In the genomic region with DNA sequence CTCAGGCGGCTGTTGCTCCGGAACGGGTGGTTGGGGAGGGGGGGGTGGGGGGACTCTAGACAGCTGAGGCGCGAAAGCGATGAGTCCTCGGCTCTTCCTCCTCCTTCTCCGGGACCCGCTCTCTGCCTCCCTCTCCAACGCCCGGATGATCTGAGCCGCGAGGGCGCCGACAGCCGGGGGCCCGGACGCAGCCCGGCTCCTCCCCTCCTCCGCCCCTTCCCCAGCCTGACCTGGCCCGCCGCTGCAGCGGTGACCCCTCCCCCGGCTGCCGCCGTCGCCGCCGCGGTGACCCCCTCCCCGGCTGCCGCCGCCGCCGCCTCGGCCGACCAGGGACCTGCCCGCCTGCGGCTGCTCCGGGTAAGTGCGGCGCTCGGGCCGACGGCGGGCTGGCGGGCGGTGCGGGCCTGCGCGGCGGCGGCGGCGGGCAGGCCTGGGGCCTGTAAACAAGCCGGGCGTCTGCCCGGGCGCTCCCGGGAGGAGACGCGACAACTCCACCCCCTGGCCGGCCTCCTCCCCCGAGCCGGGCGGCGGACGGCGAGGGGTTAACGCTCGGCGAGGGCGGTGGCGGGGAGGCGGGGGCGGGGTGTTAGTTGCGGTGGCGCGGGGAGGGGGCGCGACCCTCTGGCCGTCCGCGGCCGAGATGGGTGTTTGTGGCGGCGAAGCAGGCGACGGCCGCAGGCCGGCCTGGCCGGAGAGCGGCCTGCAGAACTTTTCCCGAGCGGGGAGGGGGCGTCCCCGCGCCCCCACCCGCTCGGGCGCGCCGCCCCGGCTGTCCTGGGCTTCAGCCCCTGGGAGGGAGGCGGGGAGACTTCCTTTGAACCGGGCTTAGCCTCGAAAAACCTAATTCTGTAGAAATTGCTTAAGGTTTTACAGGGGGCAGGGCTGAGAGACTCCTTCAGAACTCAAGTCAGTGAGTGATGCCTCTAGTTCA, we compare ENCODE assay signal across 8 cellular contexts.
DNase-seq lines count a peak whose midpoint lies in the region; ATAC-seq and TF ChIP-seq lines count a peak whose summit lies in the region.

No MANE protein-coding gene starts in this region.

- no peaks in the 10 kb centered on the region for H3K36me3 ChIP-seq in NT2/D1 (ENCODE audit: insufficient read depth, insufficient read length, low read length)
- no peaks in the 10 kb centered on the region for H3K36me3 ChIP-seq in mucosa of rectum (ENCODE audit: control insufficient read depth in 2 of 2, insufficient read depth in 2 of 2, low read length in 2 of 2)

- H3K9ac ChIP-seq in NT2/D1 (ENCODE audit: insufficient read length, low read depth), result peak overlapping the region; percentile 82
- peak overlapping the region; percentile 91 to 92 for H3K9ac ChIP-seq in mucosa of rectum (ENCODE audit: low read depth in 1 of 2, low read length in 2 of 2)

- H3K27ac ChIP-seq in C4-2B (peak overlapping the region; percentile 99), mucosa of rectum (ENCODE audit: low read depth in 2 of 2, low read length in 2 of 2) (peak overlapping the region; percentile 93 to 96)

- H3K4me1 ChIP-seq in NT2/D1 (ENCODE audit: insufficient read depth, insufficient read length) (no peaks in the 10 kb centered on the region), mucosa of rectum (ENCODE audit: control insufficient read depth in 2 of 2, insufficient read depth in 2 of 2, low read length in 2 of 2) (peaks cover 24 to 48% of the 10 kb centered on the region in 2 donors)

- TF ChIP-seq CTCF in C4-2B (conservative IDR thresholded peaks at IDR 0.05), result no peak

- H3K9me3 ChIP-seq in NT2/D1 (ENCODE audit: insufficient read depth, low read length) (no peaks in the 10 kb centered on the region), mucosa of rectum (ENCODE audit: control insufficient read depth in 2 of 2, low read length in 2 of 2) (no peaks in the 10 kb centered on the region)

- DNase-seq in NT2/D1 (ENCODE audit: low read depth, low spot score) (no peak), erythroblast (lab: John Stamatoyannopoulos, UW) (peak; percentile 84 to 90)
- DNase-seq in activated T-cell treated with anti-CD3 and anti-CD28 coated beads, Interleukin-2, amount 50 U/mL, for 1 hour, result peak; percentile 73
- DNase-seq in stimulated activated CD8-positive, alpha-beta memory T cell treated with anti-CD3 and anti-CD28 coated beads, Interleukin-4, amount 100 ng/mL, for 4 hours (ENCODE audit: low read depth in 2 of 2, low spot score in 1 of 2), result peak; percentile 24 to 58

- H3K27me3 ChIP-seq in NT2/D1 (ENCODE audit: insufficient read depth, insufficient read length) (no peaks in the 10 kb centered on the region), mucosa of rectum (ENCODE audit: control insufficient read depth in 2 of 2, insufficient read depth in 2 of 2, low read length in 2 of 2) (no peaks in the 10 kb centered on the region)

- H3K4me3 ChIP-seq in NT2/D1 (ENCODE audit: insufficient read length, low read depth) (peak overlapping the region; percentile 50), mucosa of rectum (ENCODE audit: low read length in 2 of 2) (peak overlapping the region; percentile 77 to 93)

- TF ChIP-seq POLR2A in erythroblast (IDR thresholded peaks at IDR 0.05; ENCODE audit: low read length), result no peak

- ATAC-seq in GM19351 (IDR thresholded peaks at IDR 0.05; ENCODE audit: unreplicated experiment) (peak; percentile 36), HG03469 (IDR thresholded peaks at IDR 0.05; ENCODE audit: unreplicated experiment) (peak; percentile 18)
